1 cellular context compared by ENCODE assay signal in the genomic region with DNA sequence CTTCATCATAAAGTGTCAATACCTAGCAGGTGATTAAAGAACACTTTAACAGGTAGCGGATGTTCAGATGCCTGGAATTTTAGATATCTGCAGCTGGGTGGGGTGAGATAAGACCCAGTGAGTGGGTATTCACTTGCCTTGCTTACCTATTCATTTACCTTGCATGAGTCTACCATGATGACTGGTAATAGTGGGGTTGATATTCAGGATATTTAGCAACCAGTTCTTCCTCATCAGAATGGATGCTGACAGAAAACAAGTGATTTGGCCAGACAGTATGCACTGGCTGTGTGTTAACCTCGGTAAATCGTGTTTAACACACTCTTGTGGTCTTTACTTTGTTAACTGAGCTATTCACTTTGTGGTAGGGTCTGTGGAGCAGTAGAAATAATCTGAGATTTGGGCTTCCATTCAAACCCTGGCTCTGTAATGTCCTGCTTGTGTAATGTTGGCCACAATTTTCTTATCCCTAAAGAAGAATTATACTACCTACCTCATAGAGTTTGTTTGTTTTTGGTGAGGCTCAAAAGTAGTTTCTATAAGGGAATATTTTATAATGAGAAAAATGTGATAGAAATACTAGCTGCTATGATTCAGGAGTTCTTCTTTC.
A peak's percentile ranks its signal among the peaks of the same experiment; 100 is the strongest.
TF ChIP-seq lines count a peak whose summit lies in the region.

No MANE protein-coding gene starts in this region.

TF ChIP-seq in K562, 482 proteins besides CTCF, POLR2A, EP300 and RAD21:
- TF ChIP-seq CBFA2T3 (IDR thresholded peaks at IDR 0.05) = peak; percentile 40; the same call in 1 of the 2 replicates
- TF ChIP-seq, protein P1, sequence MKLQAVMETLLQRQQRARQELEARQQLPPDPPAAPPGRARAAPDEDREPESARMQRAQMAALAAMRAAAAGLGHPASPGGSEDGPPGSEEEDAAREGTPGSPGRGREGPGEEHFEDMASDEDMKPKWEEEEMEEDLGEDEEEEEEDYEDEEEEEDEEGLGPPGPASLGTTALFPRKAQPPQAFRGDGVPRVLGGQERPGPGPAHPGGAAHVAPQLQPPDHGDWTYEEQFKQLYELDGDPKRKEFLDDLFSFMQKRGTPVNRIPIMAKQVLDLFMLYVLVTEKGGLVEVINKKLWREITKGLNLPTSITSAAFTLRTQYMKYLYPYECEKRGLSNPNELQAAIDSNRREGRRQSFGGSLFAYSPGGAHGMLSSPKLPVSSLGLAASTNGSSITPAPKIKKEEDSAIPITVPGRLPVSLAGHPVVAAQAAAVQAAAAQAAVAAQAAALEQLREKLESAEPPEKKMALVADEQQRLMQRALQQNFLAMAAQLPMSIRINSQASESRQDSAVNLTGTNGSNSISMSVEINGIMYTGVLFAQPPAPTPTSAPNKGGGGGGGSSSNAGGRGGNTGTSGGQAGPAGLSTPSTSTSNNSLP (IDR thresholded peaks at IDR 0.05; ENCODE audit: borderline replicate concordance, low read depth, low read length) = no peak
- TF ChIP-seq ZNF444 (CRISPR knock-in tag; IDR thresholded peaks at IDR 0.05) = no peak
- TF ChIP-seq, protein P2, sequence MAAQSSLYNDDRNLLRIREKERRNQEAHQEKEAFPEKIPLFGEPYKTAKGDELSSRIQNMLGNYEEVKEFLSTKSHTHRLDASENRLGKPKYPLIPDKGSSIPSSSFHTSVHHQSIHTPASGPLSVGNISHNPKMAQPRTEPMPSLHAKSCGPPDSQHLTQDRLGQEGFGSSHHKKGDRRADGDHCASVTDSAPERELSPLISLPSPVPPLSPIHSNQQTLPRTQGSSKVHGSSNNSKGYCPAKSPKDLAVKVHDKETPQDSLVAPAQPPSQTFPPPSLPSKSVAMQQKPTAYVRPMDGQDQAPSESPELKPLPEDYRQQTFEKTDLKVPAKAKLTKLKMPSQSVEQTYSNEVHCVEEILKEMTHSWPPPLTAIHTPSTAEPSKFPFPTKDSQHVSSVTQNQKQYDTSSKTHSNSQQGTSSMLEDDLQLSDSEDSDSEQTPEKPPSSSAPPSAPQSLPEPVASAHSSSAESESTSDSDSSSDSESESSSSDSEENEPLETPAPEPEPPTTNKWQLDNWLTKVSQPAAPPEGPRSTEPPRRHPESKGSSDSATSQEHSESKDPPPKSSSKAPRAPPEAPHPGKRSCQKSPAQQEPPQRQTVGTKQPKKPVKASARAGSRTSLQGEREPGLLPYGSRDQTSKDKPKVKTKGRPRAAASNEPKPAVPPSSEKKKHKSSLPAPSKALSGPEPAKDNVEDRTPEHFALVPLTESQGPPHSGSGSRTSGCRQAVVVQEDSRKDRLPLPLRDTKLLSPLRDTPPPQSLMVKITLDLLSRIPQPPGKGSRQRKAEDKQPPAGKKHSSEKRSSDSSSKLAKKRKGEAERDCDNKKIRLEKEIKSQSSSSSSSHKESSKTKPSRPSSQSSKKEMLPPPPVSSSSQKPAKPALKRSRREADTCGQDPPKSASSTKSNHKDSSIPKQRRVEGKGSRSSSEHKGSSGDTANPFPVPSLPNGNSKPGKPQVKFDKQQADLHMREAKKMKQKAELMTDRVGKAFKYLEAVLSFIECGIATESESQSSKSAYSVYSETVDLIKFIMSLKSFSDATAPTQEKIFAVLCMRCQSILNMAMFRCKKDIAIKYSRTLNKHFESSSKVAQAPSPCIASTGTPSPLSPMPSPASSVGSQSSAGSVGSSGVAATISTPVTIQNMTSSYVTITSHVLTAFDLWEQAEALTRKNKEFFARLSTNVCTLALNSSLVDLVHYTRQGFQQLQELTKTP (IDR thresholded peaks at IDR 0.05; ENCODE audit: low read depth in 1 of 2, partially characterized antibody in 2 of 2) = no peak
